1 cellular context compared by ENCODE assay signal in genomic region chr7:29342761-29343160, GRCh38.
TF ChIP-seq lines count a peak whose summit lies in the region.

No MANE protein-coding gene starts in this region.

TF ChIP-seq in GM23338, 12 proteins besides CTCF, POLR2A, EP300 and RAD21 (continued from another document):
- TF ChIP-seq ZNF462 (CRISPR knock-in tag; IDR thresholded peaks at IDR 0.05): no peak
- no peak for TF ChIP-seq ZNF331 (CRISPR knock-in tag; IDR thresholded peaks at IDR 0.05; ENCODE audit: low read depth)
- TF ChIP-seq EZH2 (IDR thresholded peaks at IDR 0.05; ENCODE audit: low read depth, unreplicated experiment): no peak
- TF ChIP-seq ZNF114 (CRISPR knock-in tag; IDR thresholded peaks at IDR 0.05): no peak
- no peak for TF ChIP-seq ETS1 (IDR thresholded peaks at IDR 0.05)
